Comparison of ENCODE assay signal across 9 cellular contexts in genomic region chr13:57629821-57630235, GRCh38. TPM values are rescaled to one million over a fixed set of nuclear protein-coding genes. Genes with fewer than 3 reads are reported as not detected.
DNase-seq lines count a peak whose midpoint lies in the region; ATAC-seq and TF ChIP-seq lines count a peak whose summit lies in the region.
"Had no signal": no experiment of that assay in that cellular context is flagged by ENCODE, and none has a peak within 500 bp of the region (broad histone marks: within the 10 kb centered on the region; RNA-seq: fewer than 3 reads in every experiment).

No MANE protein-coding gene starts in this region.

- H3K4me1 ChIP-seq in HUES64 (ENCODE audit: insufficient read depth, low read length): 0 out of 2 replicates have a peak, but pooled peaks cover 6% of the 10 kb centered on the region

- H3K27ac Mint-ChIP-seq in activated B cell treated with CpG ODN at 0.5 μM for 24 hours: no peak overlapping the region
- no peak overlapping the region for H3K27ac Mint-ChIP-seq in memory B cell
- H3K27ac Mint-ChIP-seq in stimulated activated naive CD8-positive, alpha-beta T cell treated with anti-CD3 and anti-CD28 coated beads, Interleukin-15, amount 100 ng/mL, for 72 hours: no peak overlapping the region
- H3K27ac Mint-ChIP-seq: IgD-negative memory B cell had no signal

- CTCF ChIA-PET in activated B cell treated with CpG ODN at 0.5 μM for 24 hours (lab: Charles Lee): no interaction called here

- H3K4me3 ChIP-seq in HUES64 (ENCODE audit: low read length): peak overlapping the region; percentile 76

- no peak for TF ChIP-seq CTCF in activated B cell treated with CpG ODN at 0.5 μM for 24 hours (IDR thresholded peaks at IDR 0.05)

- H3K27ac ChIP-seq in HUES64 (ENCODE audit: low read depth, low read length): no peak overlapping the region

- peaks cover 37% of the 10 kb centered on the region for H3K4me1 Mint-ChIP-seq in activated B cell treated with CpG ODN at 0.5 μM for 24 hours
- H3K4me1 Mint-ChIP-seq in memory B cell: peaks cover 5% of the 10 kb centered on the region
- peaks cover 59% of the 10 kb centered on the region for H3K4me1 Mint-ChIP-seq in stimulated activated naive CD8-positive, alpha-beta T cell treated with anti-CD3 and anti-CD28 coated beads, Interleukin-15, amount 100 ng/mL, for 72 hours

- intact Hi-C loops in activated B cell treated with CpG ODN at 0.5 μM for 24 hours (cut with micrococcal nuclease): no loop called here

- DNase-seq in DMS79 treated with DMSO at 0.1 percent for 48 hours (lab: John Stamatoyannopoulos, UW) (peak; percentile 69), activated B cell treated with CpG ODN at 0.5 μM for 24 hours (no peak), epidermal melanocyte (ENCODE audit: insufficient read length, low spot score) (peak; percentile 78), memory B cell (ENCODE audit: low spot score in 2 of 2) (no peak)
- DNase-seq in stimulated activated naive CD8-positive, alpha-beta T cell treated with anti-CD3 and anti-CD28 coated beads, Interleukin-15, amount 100 ng/mL, for 72 hours: peak; percentile 35 to 44
- no peak for DNase-seq in NK-92 treated with Interleukin-12 subunit alpha and Interleukin-12 subunit beta, amount 100 ng/mL, for 24 hours (lab: John Stamatoyannopoulos, UW)

- ATAC-seq in activated B cell treated with CpG ODN at 0.5 μM for 24 hours (ENCODE audit: low read depth) (no peak), memory B cell (ENCODE audit: low read depth) (no peak), HG03442 (IDR thresholded peaks at IDR 0.05; ENCODE audit: unreplicated experiment) (no peak)
- ATAC-seq in stimulated activated naive CD8-positive, alpha-beta T cell treated with anti-CD3 and anti-CD28 coated beads, Interleukin-15, amount 100 ng/mL, for 72 hours: peak; percentile 70

- H3K9me3 ChIP-seq in HUES64 (ENCODE audit: insufficient read depth, low read depth, low read length): no peaks in the 10 kb centered on the region

- no peaks in the 10 kb centered on the region for H3K36me3 Mint-ChIP-seq in activated B cell treated with CpG ODN at 0.5 μM for 24 hours (ENCODE audit: low read depth)
- no peaks in the 10 kb centered on the region for H3K36me3 Mint-ChIP-seq in memory B cell
- H3K36me3 Mint-ChIP-seq: IgD-negative memory B cell had no signal

- H3K9ac ChIP-seq in HUES64 (ENCODE audit: low read depth, low read length): no peak overlapping the region

- WGBS in HUES64: under 1% methylated on average over 34 of the region's 34 CpGs

- no peaks in the 10 kb centered on the region for H3K36me3 ChIP-seq in HUES64 (ENCODE audit: insufficient read depth, low read length)

- H3K9me3 Mint-ChIP-seq in activated B cell treated with CpG ODN at 0.5 μM for 24 hours (no peaks in the 10 kb centered on the region), memory B cell (peaks cover 2% of the 10 kb centered on the region)
- peaks cover 0 to 12% of the 10 kb centered on the region in 2 donors for H3K9me3 Mint-ChIP-seq in stimulated activated naive CD8-positive, alpha-beta T cell treated with anti-CD3 and anti-CD28 coated beads, Interleukin-15, amount 100 ng/mL, for 72 hours

- POLR2A ChIA-PET in activated B cell treated with CpG ODN at 0.5 μM for 24 hours (lab: Charles Lee): no interaction called here

- H3K27me3 Mint-ChIP-seq in activated B cell treated with CpG ODN at 0.5 μM for 24 hours (peaks cover 63% of the 10 kb centered on the region), memory B cell (peaks cover 10% of the 10 kb centered on the region)
- peaks cover 70% of the 10 kb centered on the region for H3K27me3 Mint-ChIP-seq in stimulated activated naive CD8-positive, alpha-beta T cell treated with anti-CD3 and anti-CD28 coated beads, Interleukin-15, amount 100 ng/mL, for 72 hours

- peaks cover 70% of the 10 kb centered on the region for H3K27me3 ChIP-seq in HUES64 (ENCODE audit: insufficient read depth, low read length)

- H3K4me3 Mint-ChIP-seq in activated B cell treated with CpG ODN at 0.5 μM for 24 hours (peak overlapping the region; percentile 76), memory B cell (peak overlapping the region; percentile 62)
- peak overlapping the region; percentile 69 to 83 for H3K4me3 Mint-ChIP-seq in stimulated activated naive CD8-positive, alpha-beta T cell treated with anti-CD3 and anti-CD28 coated beads, Interleukin-15, amount 100 ng/mL, for 72 hours

RNA-seq across cellular contexts. Expression of gene PCDH17, which starts 1.7 kb away (rescaled TPM):
- polyA plus RNA-seq in HUES64 (2013, experiment 1 of 2): 1.1 TPM
- 1.3 TPM for polyA plus RNA-seq in HUES64 (2013, experiment 2 of 2)
- not detected in 2 replicates for total RNA-seq in activated B cell treated with CpG ODN at 0.5 μM for 24 hours
- polyA plus RNA-seq: IgD-negative memory B cell had no signal

Comparison
In these comparisons a context has a peak if more than half of its experiments do, and no peak if none do; other contexts are left out.
1. DNase-seq: peak in DMS79 treated with DMSO at 0.1 percent for 48 hours (single experiment), epidermal melanocyte (single experiment) and stimulated activated naive CD8-positive, alpha-beta T cell treated with anti-CD3 and anti-CD28 coated beads, Interleukin-15, amount 100 ng/mL, for 72 hours (2 of 2); none in activated B cell treated with CpG ODN at 0.5 μM for 24 hours (single experiment), memory B cell (0 of 2) and NK-92 treated with Interleukin-12 subunit alpha and Interleukin-12 subunit beta, amount 100 ng/mL, for 24 hours (single experiment).
2. Peak in every context shown above with its lines, with median percentiles within 50 percentile points of each other: H3K4me3 Mint-ChIP-seq.